Comparison of ENCODE assay signal across 22 cellular contexts in the genomic region with DNA sequence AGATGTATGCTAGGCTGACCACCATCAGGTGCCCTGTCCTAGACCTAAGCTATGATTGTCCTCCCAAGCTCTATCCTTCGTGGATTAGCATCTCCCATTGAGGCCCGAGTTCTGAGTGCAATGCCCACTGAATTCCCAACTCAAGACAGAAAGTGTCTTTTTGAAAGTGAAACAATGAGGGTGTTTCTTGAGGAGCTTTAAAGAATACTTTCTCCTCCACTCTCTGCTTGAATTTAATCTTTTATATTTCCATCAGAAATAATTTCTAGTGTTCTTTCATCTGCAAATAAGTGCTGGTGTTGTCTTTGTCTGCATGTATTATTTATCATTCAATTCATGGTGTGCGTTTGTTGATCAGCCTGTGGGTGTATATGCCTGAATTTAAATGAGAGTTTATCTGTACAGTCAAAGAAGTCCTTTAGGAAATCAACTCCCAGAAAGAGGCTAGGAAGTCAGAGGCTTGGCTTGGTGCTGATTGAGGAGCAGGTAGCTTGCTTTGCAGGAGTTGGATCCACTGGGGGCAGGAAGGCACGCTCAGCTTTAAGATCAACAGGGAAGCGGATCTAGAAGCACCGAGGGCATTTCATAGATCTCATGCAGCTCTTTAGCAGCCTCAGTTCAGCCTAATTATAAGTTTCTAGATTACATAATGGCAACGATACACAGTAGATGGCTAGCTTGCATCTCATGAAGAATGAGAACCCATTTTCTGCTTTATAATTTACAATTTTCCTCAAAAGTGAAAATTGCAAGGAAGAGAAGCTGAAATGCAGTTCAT. TPM values are rescaled to one million over a fixed set of nuclear protein-coding genes. Genes with fewer than 3 reads are reported as not detected.
DNase-seq lines count a peak whose midpoint lies in the region; ATAC-seq lines count a peak whose summit lies in the region.
"Had no signal": no experiment of that assay in that cellular context is flagged by ENCODE, and none has a peak within 500 bp of the region (broad histone marks: within the 10 kb centered on the region; RNA-seq: fewer than 3 reads in every experiment).

No MANE protein-coding gene starts in this region.

- DNase-seq in activated CD4-positive, alpha-beta memory T cell treated with anti-CD3 and anti-CD28 coated beads for 36 hours = no peak
- DNase-seq in activated CD4-positive, alpha-beta memory T cell treated with anti-CD3 and anti-CD28 coated beads, Interleukin-2, amount 10 ng/mL, durations not matched to agents 7 days and 5 days = no peak
- DNase-seq in NCI-H2227 treated with DMSO at 0.1 percent for 48 hours (lab: John Stamatoyannopoulos, UW) (peak; percentile 40), left lobe of liver (ENCODE audit: low spot score) (no peak), glomerular visceral epithelial cell (ENCODE audit: extremely low spot score) (no peak), DMS53 treated with DMSO at 0.1 percent for 48 hours (lab: John Stamatoyannopoulos, UW; ENCODE audit: unreplicated experiment) (no peak), SJCRH30 (no peak)
- DNase-seq: activated CD4-positive, CD25-positive, alpha-beta regulatory T cell; KBM-7; left colon; NCI-H2107; NCI-H526 treated with DMSO at 0.1 percent for 48 hours; OCI-M1 had no signal

- no peaks in the 10 kb centered on the region for H3K27me3 Mint-ChIP-seq in activated CD4-positive, alpha-beta memory T cell treated with anti-CD3 and anti-CD28 coated beads for 36 hours
- no peaks in the 10 kb centered on the region for H3K27me3 Mint-ChIP-seq in activated CD4-positive, alpha-beta memory T cell treated with anti-CD3 and anti-CD28 coated beads, Interleukin-2, amount 10 ng/mL, durations not matched to agents 7 days and 5 days

- no peaks in the 10 kb centered on the region for H3K9me3 ChIP-seq in subcutaneous abdominal adipose tissue (ENCODE audit: control insufficient read depth in 5 of 5, low read length in 5 of 5)
- no peaks in the 10 kb centered on the region for H3K9me3 ChIP-seq in SJCRH30 (replicated peaks)
- H3K9me3 ChIP-seq: A549 had no signal

- CTCF ChIA-PET in activated CD4-positive, alpha-beta memory T cell treated with anti-CD3 and anti-CD28 coated beads for 36 hours (lab: Charles Lee) = interaction anchor here (0.6 to 12.5 kb wide), 9 partner anchors 11 to 759 kb away, joined by 3 to 193 read pairs (median 6); partner anchors contain the start of genes FAM229B and TUBE1
- CTCF ChIA-PET in activated CD4-positive, alpha-beta memory T cell treated with anti-CD3 and anti-CD28 coated beads, Interleukin-2, amount 10 ng/mL, durations not matched to agents 7 days and 5 days (lab: Charles Lee) = interaction anchor here (0.7 to 5.1 kb wide), 8 partner anchors 10 to 759 kb away, joined by 3 to 35 read pairs (median 4); partner anchors contain the start of gene FYN

- intact Hi-C loops in activated CD4-positive, alpha-beta memory T cell treated with anti-CD3 and anti-CD28 coated beads for 36 hours (cut with micrococcal nuclease) = loop anchor here (1.0 to 2.0 kb wide), 4 partner anchors 10 to 531 kb away; no protein-coding TSS in a partner anchor

- peaks cover 30 to 76% (median 59%) of the 10 kb centered on the region in 5 donors for H3K4me1 ChIP-seq in subcutaneous abdominal adipose tissue (ENCODE audit: control insufficient read depth in 5 of 5, insufficient read depth in 5 of 5, low read length in 5 of 5)
- H3K4me1 ChIP-seq in SJCRH30 = peaks cover 32% of the 10 kb centered on the region
- H3K4me1 ChIP-seq: A549 had no signal

- H3K4me1 Mint-ChIP-seq in activated CD4-positive, alpha-beta memory T cell treated with anti-CD3 and anti-CD28 coated beads for 36 hours (ENCODE audit: low read depth) = peaks cover 58% of the 10 kb centered on the region
- peaks cover 39% of the 10 kb centered on the region for H3K4me1 Mint-ChIP-seq in activated CD4-positive, alpha-beta memory T cell treated with anti-CD3 and anti-CD28 coated beads, Interleukin-2, amount 10 ng/mL, durations not matched to agents 7 days and 5 days

- POLR2A ChIA-PET in activated CD4-positive, alpha-beta memory T cell treated with anti-CD3 and anti-CD28 coated beads for 36 hours (lab: Charles Lee) = interaction anchor here (0.8 to 3.2 kb wide), 11 partner anchors 8 to 282 kb away, joined by 3 to 20 read pairs (median 5); partner anchors contain the start of genes FAM229B and TUBE1
- POLR2A ChIA-PET in activated CD4-positive, alpha-beta memory T cell treated with anti-CD3 and anti-CD28 coated beads, Interleukin-2, amount 10 ng/mL, durations not matched to agents 7 days and 5 days (lab: Charles Lee) = interaction anchor here (1.2 to 2.5 kb wide), 4 partner anchors 9 to 20 kb away, joined by 3 to 14 read pairs (median 4); no protein-coding TSS in a partner anchor

- peak overlapping the region; percentile 62 for H3K4me3 Mint-ChIP-seq in activated CD4-positive, alpha-beta memory T cell treated with anti-CD3 and anti-CD28 coated beads for 36 hours
- no peak overlapping the region for H3K4me3 Mint-ChIP-seq in activated CD4-positive, alpha-beta memory T cell treated with anti-CD3 and anti-CD28 coated beads, Interleukin-2, amount 10 ng/mL, durations not matched to agents 7 days and 5 days

- H3K4me3 ChIP-seq in subcutaneous abdominal adipose tissue (ENCODE audit: low read depth in 1 of 5, low read length in 5 of 5) (peak overlapping the region in 3 of 5 donors; percentile 7 to 14 (median 13)), SJCRH30 (no peak overlapping the region; the same call in 1 of the 2 replicates)
- H3K4me3 ChIP-seq: A549 had no signal

- H3K27ac ChIP-seq in subcutaneous abdominal adipose tissue (ENCODE audit: low read depth, low read length) (peak overlapping the region; percentile 93), SJCRH30 (no peak overlapping the region)
- H3K27ac ChIP-seq: A549, epithelial cell of prostate had no signal

- H3K27me3 ChIP-seq in subcutaneous abdominal adipose tissue (ENCODE audit: control insufficient read depth in 5 of 5, insufficient read depth in 4 of 5, low read length in 5 of 5) (peaks cover 0 to 2% (median 0%) of the 10 kb centered on the region in 5 donors), SJCRH30 (no peaks in the 10 kb centered on the region)

- H3K9ac ChIP-seq in subcutaneous abdominal adipose tissue (ENCODE audit: low read length in 5 of 5) = no peak overlapping the region

- H3K9me3 Mint-ChIP-seq in activated CD4-positive, alpha-beta memory T cell treated with anti-CD3 and anti-CD28 coated beads for 36 hours = no peaks in the 10 kb centered on the region
- H3K9me3 Mint-ChIP-seq in activated CD4-positive, alpha-beta memory T cell treated with anti-CD3 and anti-CD28 coated beads, Interleukin-2, amount 10 ng/mL, durations not matched to agents 7 days and 5 days = no peaks in the 10 kb centered on the region

- H3K36me3 ChIP-seq in subcutaneous abdominal adipose tissue (ENCODE audit: control insufficient read depth in 5 of 5, insufficient read depth in 5 of 5, low read length in 5 of 5) (no peaks in the 10 kb centered on the region), SJCRH30 (no peaks in the 10 kb centered on the region)

- peak; percentile 55 for ATAC-seq in left lobe of liver
- ATAC-seq: A549, left colon had no signal

- H3K27ac Mint-ChIP-seq in activated CD4-positive, alpha-beta memory T cell treated with anti-CD3 and anti-CD28 coated beads for 36 hours = peak overlapping the region; percentile 90
- no peak overlapping the region for H3K27ac Mint-ChIP-seq in activated CD4-positive, alpha-beta memory T cell treated with anti-CD3 and anti-CD28 coated beads, Interleukin-2, amount 10 ng/mL, durations not matched to agents 7 days and 5 days

- H3K36me3 Mint-ChIP-seq in activated CD4-positive, alpha-beta memory T cell treated with anti-CD3 and anti-CD28 coated beads for 36 hours = no peaks in the 10 kb centered on the region
- H3K36me3 Mint-ChIP-seq in activated CD4-positive, alpha-beta memory T cell treated with anti-CD3 and anti-CD28 coated beads, Interleukin-2, amount 10 ng/mL, durations not matched to agents 7 days and 5 days (ENCODE audit: low read depth) = no peaks in the 10 kb centered on the region

RNA-seq across cellular contexts. Expression of gene CCN6, which starts 36.0 kb away (rescaled TPM):
- total RNA-seq in activated CD4-positive, alpha-beta memory T cell treated with anti-CD3 and anti-CD28 coated beads for 36 hours = under 1 TPM in 1 of 2 experiments, not detected in 1; 0.70 TPM
- not detected for total RNA-seq in activated CD4-positive, alpha-beta memory T cell treated with anti-CD3 and anti-CD28 coated beads, Interleukin-2, amount 10 ng/mL, durations not matched to agents 7 days and 5 days
- total RNA-seq in left lobe of liver = not detected
- total RNA-seq in SJCRH30 (2014; rRNA removed; shearing (Covaris generic)) = not detected in 2 replicates
- total RNA-seq: activated naive CD4-positive, alpha-beta T cell treated with anti-CD3 and anti-CD28 coated beads, Interleukin-2, amount 50 U/mL, for 72 hours; bronchial epithelial cell; dermis blood vessel endothelial cell; left colon; osteocyte; T-helper 2 cell treated with Interferon-gamma antibody and Interleukin-4, amounts not matched to agents 100 ng/mL and 5 ng/mL, for 36 hours; temporal lobe had no signal
